Comparison of ENCODE assay signal across 25 cellular contexts in genomic region chr3:66738625-66739330, GRCh38.
DNase-seq lines count a peak whose midpoint lies in the region; ATAC-seq, FAIRE-seq and TF ChIP-seq lines count a peak whose summit lies in the region.
"Had no signal": no experiment of that assay in that cellular context is flagged by ENCODE, and none has a peak within 500 bp of the region (broad histone marks: within the 10 kb centered on the region; RNA-seq: fewer than 3 reads in every experiment).

No MANE protein-coding gene starts in this region.

- H2AFZ ChIP-seq in IMR-90 (replicated peaks; ENCODE audit: low read length, poor library complexity) = peak overlapping the region; percentile 71

- H3K27ac ChIP-seq in A549 (no peak overlapping the region; a peak in 1 of 6 replicates), IMR-90 (ENCODE audit: insufficient read depth, low read length) (peak overlapping the region; percentile 16; the same call in 1 of the 2 replicates), esophagus muscularis mucosa (replicated peaks in 1 of 4) (peak overlapping the region; percentile 6 to 70 (median 32))
- H3K27ac ChIP-seq: coronary artery, heart right ventricle, psoas muscle, RWPE1, thoracic aorta had no signal

- no peak for FAIRE-seq in A549 (lab: Jason Lieb, UNC)
- FAIRE-seq: keratinocyte, TTC549 had no signal

- peak overlapping the region; percentile 68 for H4K91ac ChIP-seq in IMR-90 (ENCODE audit: insufficient read depth, low read depth, low read length)

- no peaks in the 10 kb centered on the region for H3K9me3 ChIP-seq in A549
- H3K9me3 ChIP-seq in IMR-90 (ENCODE audit: control insufficient read depth, insufficient read depth, low read length) = no peaks in the 10 kb centered on the region
- no peaks in the 10 kb centered on the region for H3K9me3 ChIP-seq in esophagus muscularis mucosa
- H3K9me3 ChIP-seq: psoas muscle, thoracic aorta had no signal

- DNase-seq in A549 (ENCODE audit: low read depth in 1 of 2, low spot score in 1 of 2) (peak in 1 of 2 experiments; percentile 9), IMR-90 (peak; percentile 87), esophagus muscularis mucosa (ENCODE audit: extremely low spot score) (no peak), mesothelial cell of epicardium (ENCODE audit: low spot score in 2 of 2, unreplicated experiment in 2 of 2) (no peak), left colon (no peak)
- no peak for DNase-seq in activated naive CD4-positive, alpha-beta T cell treated with Interleukin-2 at 50 U/mL for 16 hours
- DNase-seq: activated CD4-positive, alpha-beta T cell treated with anti-CD3 and anti-CD28 coated beads, Interleukin-2, amount 10 ng/mL, durations not matched to agents 24 days and 14 days; activated CD8-positive, alpha-beta memory T cell treated with anti-CD3 and anti-CD28 coated beads, Interleukin-2, amount 50 U/mL, for 4 hours; activated gamma-delta T cell; anterior cingulate cortex; heart right ventricle; KBM-7; naive thymus-derived CD4-positive, alpha-beta T cell; NCI-H187 treated with DMSO at 0.1 percent for 48 hours; psoas muscle; stimulated activated CD4-positive, alpha-beta T cell treated with anti-CD3 and anti-CD28 coated beads, Interleukin-12 subunit alpha, Interleukin-12 subunit beta, amount 100 ng/mL, for 4 hours; SW 1271 had no signal

- H3K4me2 ChIP-seq in A549 (peak overlapping the region; percentile 16; the same call in 2 of the 3 replicates), IMR-90 (ENCODE audit: low read depth, low read length) (peak overlapping the region; percentile 14)

- dilution Hi-C loops in IMR-90 (cut with HindIII; ENCODE audit: low sequenced_read_pairs, unreplicated experiment) = no loop called here

- intact Hi-C loops in IMR-90 (cut with micrococcal nuclease) = loop anchor here (10.0 kb wide), 1 partner anchor 334 kb away; no protein-coding TSS in a partner anchor
- intact Hi-C loops in esophagus muscularis mucosa (cut with DNase I) = loop anchor here (10.0 kb wide), 1 partner anchor 234 kb away; the partner anchor contains the start of gene LRIG1
- intact Hi-C loops in left colon (cut with DNase I, micrococcal nuclease) = no loop called here

- H3K27me3 ChIP-seq in IMR-90 (ENCODE audit: control insufficient read depth, insufficient read depth, low read length) (no peaks in the 10 kb centered on the region), esophagus muscularis mucosa (no peaks in the 10 kb centered on the region)
- H3K27me3 ChIP-seq: heart right ventricle had no signal

- CTCF ChIA-PET in A549 (lab: Yijun Ruan, JAX) (no interaction called here), IMR-90 (lab: Yijun Ruan, JAX) (interaction anchor here (0.7 kb wide), 1 partner anchor 183 kb away, joined by 3 read pairs; no protein-coding TSS in a partner anchor)

- H3K23ac ChIP-seq in IMR-90 (ENCODE audit: low read depth, low read length) = peak overlapping the region; percentile 44; the same call in 1 of the 2 replicates

- H2AK9ac ChIP-seq in IMR-90 (replicated peaks; ENCODE audit: low read depth, low read length, poor library complexity) = peak overlapping the region; percentile 81

- peak overlapping the region; percentile 96 for H2BK120ac ChIP-seq in IMR-90 (ENCODE audit: low read depth, low read length)

- no TSS peak for BruUV-seq in IMR-90 (replicated peaks; lab: Mats Ljungman, UMichigan)

- H3K79me1 ChIP-seq in IMR-90 (ENCODE audit: low read depth in 1 of 2, low read length in 2 of 2) = no peaks in the 10 kb centered on the region

- peak overlapping the region; percentile 71 for H2AK5ac ChIP-seq in IMR-90 (ENCODE audit: low read depth, low read length)

- H2BK15ac ChIP-seq in IMR-90 (ENCODE audit: low read depth, low read length) = peak overlapping the region; percentile 69; the same call in 2 of the 3 replicates

- TF ChIP-seq POLR2A in A549 (IDR thresholded peaks at IDR 0.05; ENCODE audit: low read length) (no peak), IMR-90 (IDR thresholded peaks at IDR 0.05; ENCODE audit: low read depth, low read length) (no peak), esophagus muscularis mucosa (IDR thresholded peaks at IDR 0.05; ENCODE audit: low read depth) (no peak)

- H3K27ac Mint-ChIP-seq in mesothelial cell of epicardium = peak overlapping the region; percentile 17
- H3K27ac Mint-ChIP-seq: activated CD4-positive, alpha-beta T cell treated with anti-CD3 and anti-CD28 coated beads, Interleukin-2, amount 10 ng/mL, durations not matched to agents 24 days and 14 days; naive thymus-derived CD4-positive, alpha-beta T cell; stimulated activated memory B cell treated with anti-CD40 and anti-IgM and Interleukin-4, amounts not matched to agents 10 μg/mL and 1 μg/mL and 100 μg/mL, for 72 hours had no signal

- no peak for TF ChIP-seq RAD21 in A549 (conservative IDR thresholded peaks at IDR 0.05 in 1 of 2, IDR thresholded peaks at IDR 0.05 in 1 of 2)
- TF ChIP-seq RAD21 in IMR-90 (IDR thresholded peaks at IDR 0.05; ENCODE audit: low read length) = no peak

- TF ChIP-seq CTCF in A549 (IDR thresholded peaks at IDR 0.05) (no peak), IMR-90 (conservative IDR thresholded peaks at IDR 0.05; ENCODE audit: low read depth, low read length) (no peak), esophagus muscularis mucosa (IDR thresholded peaks at IDR 0.05) (no peak), mesothelial cell of epicardium (IDR thresholded peaks at IDR 0.05; ENCODE audit: unreplicated experiment) (no peak)

- H3K14ac ChIP-seq in IMR-90 (replicated peaks; ENCODE audit: low read depth, low read length) = peak overlapping the region; percentile 77

- peaks cover 7% of the 10 kb centered on the region for H3K9me1 ChIP-seq in IMR-90 (ENCODE audit: insufficient read depth, low read length)

- in situ Hi-C loops in IMR-90 (cut with MboI; ENCODE audit: low sequenced_read_pairs) = no loop called here

- no peaks in the 10 kb centered on the region for H3K36me3 Mint-ChIP-seq in mesothelial cell of epicardium
- H3K36me3 Mint-ChIP-seq: naive thymus-derived CD4-positive, alpha-beta T cell; stimulated activated memory B cell treated with anti-CD40 and anti-IgM and Interleukin-4, amounts not matched to agents 10 μg/mL and 1 μg/mL and 100 μg/mL, for 72 hours had no signal

- H4K20me1 ChIP-seq in IMR-90 (ENCODE audit: insufficient read depth, low read length) = no peaks in the 10 kb centered on the region

- no peak overlapping the region for H3K4me3 ChIP-seq in A549
- H3K4me3 ChIP-seq in IMR-90 (ENCODE audit: insufficient read depth, low read depth, low read length) = no peak overlapping the region
- no peak overlapping the region for H3K4me3 ChIP-seq in esophagus muscularis mucosa
- H3K4me3 ChIP-seq: coronary artery, heart right ventricle, psoas muscle, thoracic aorta had no signal

- ATAC-seq in A549 (no peak), IMR-90 (ENCODE audit: low read depth) (peak; percentile 87), HG03135 (IDR thresholded peaks at IDR 0.05; ENCODE audit: unreplicated experiment) (no peak), left colon (no peak), HG03097 (IDR thresholded peaks at IDR 0.05; ENCODE audit: low FRiP score, unreplicated experiment) (no peak)
- ATAC-seq: heart right ventricle; naive thymus-derived CD4-positive, alpha-beta T cell; stimulated activated memory B cell treated with anti-CD40 and anti-IgM and Interleukin-4, amounts not matched to agents 10 μg/mL and 1 μg/mL and 100 μg/mL, for 72 hours had no signal

- peaks cover 7% of the 10 kb centered on the region; the same call in 1 of the 3 replicates for H3K4me1 ChIP-seq in A549
- H3K4me1 ChIP-seq in IMR-90 (ENCODE audit: control insufficient read depth, insufficient read depth, low read length) = peaks cover 9% of the 10 kb centered on the region
- H3K4me1 ChIP-seq in esophagus muscularis mucosa = peaks cover 0 to 22% (median 16%) of the 10 kb centered on the region in 4 donors
- H3K4me1 ChIP-seq: heart right ventricle, psoas muscle had no signal

- H3K18ac ChIP-seq in IMR-90 (ENCODE audit: low read depth, low read length) = peak overlapping the region; percentile 55; the same call in 1 of the 2 replicates

- H2BK5ac ChIP-seq in IMR-90 (ENCODE audit: low read depth, low read length, poor library complexity, severe bottlenecking) = peak overlapping the region; percentile 68

- peaks cover 19% of the 10 kb centered on the region for H3K4me1 Mint-ChIP-seq in mesothelial cell of epicardium
- H3K4me1 Mint-ChIP-seq: activated CD4-positive, alpha-beta T cell treated with anti-CD3 and anti-CD28 coated beads, Interleukin-2, amount 10 ng/mL, durations not matched to agents 24 days and 14 days; naive thymus-derived CD4-positive, alpha-beta T cell; stimulated activated memory B cell treated with anti-CD40 and anti-IgM and Interleukin-4, amounts not matched to agents 10 μg/mL and 1 μg/mL and 100 μg/mL, for 72 hours had no signal

- peak overlapping the region; percentile 94 for H2BK20ac ChIP-seq in IMR-90 (ENCODE audit: low read depth, low read length)

- POLR2A ChIA-PET in A549 (lab: Yijun Ruan, JAX) (no interaction called here), IMR-90 (lab: Charles Lee; ENCODE audit: unreplicated experiment) (no interaction called here)

- peak overlapping the region; percentile 59; the same call in 1 of the 2 replicates for H4K5ac ChIP-seq in IMR-90 (ENCODE audit: low read depth, low read length)

- H3K9me3 Mint-ChIP-seq in mesothelial cell of epicardium = no peaks in the 10 kb centered on the region
- H3K9me3 Mint-ChIP-seq: activated CD4-positive, alpha-beta T cell treated with anti-CD3 and anti-CD28 coated beads, Interleukin-2, amount 10 ng/mL, durations not matched to agents 24 days and 14 days; stimulated activated memory B cell treated with anti-CD40 and anti-IgM and Interleukin-4, amounts not matched to agents 10 μg/mL and 1 μg/mL and 100 μg/mL, for 72 hours had no signal

- H3K9ac ChIP-seq in IMR-90 (ENCODE audit: low read depth, low read length) = no peak overlapping the region

- peaks cover under 1% of the 10 kb centered on the region for H3K27me3 Mint-ChIP-seq in mesothelial cell of epicardium (ENCODE audit: low read depth)
- H3K27me3 Mint-ChIP-seq: stimulated activated memory B cell treated with anti-CD40 and anti-IgM and Interleukin-4, amounts not matched to agents 10 μg/mL and 1 μg/mL and 100 μg/mL, for 72 hours had no signal

- TF ChIP-seq EP300 in A549 (IDR thresholded peaks at IDR 0.05) (no peak), esophagus muscularis mucosa (IDR thresholded peaks at IDR 0.05) (no peak)

- H3K4ac ChIP-seq in IMR-90 (ENCODE audit: low read depth, low read length) = peak overlapping the region; percentile 92

- no peak overlapping the region for H3K4me3 Mint-ChIP-seq in mesothelial cell of epicardium
- H3K4me3 Mint-ChIP-seq: activated CD4-positive, alpha-beta T cell treated with anti-CD3 and anti-CD28 coated beads, Interleukin-2, amount 10 ng/mL, durations not matched to agents 24 days and 14 days; naive thymus-derived CD4-positive, alpha-beta T cell; stimulated activated memory B cell treated with anti-CD40 and anti-IgM and Interleukin-4, amounts not matched to agents 10 μg/mL and 1 μg/mL and 100 μg/mL, for 72 hours had no signal

- H3K36me3 ChIP-seq in IMR-90 (ENCODE audit: control insufficient read depth, insufficient read depth, low read length) (no peaks in the 10 kb centered on the region), esophagus muscularis mucosa (no peaks in the 10 kb centered on the region)
- H3K36me3 ChIP-seq: heart right ventricle, thoracic aorta had no signal

- peak overlapping the region in 1 of 2 experiments; percentile 81; a peak in 2 of 4 replicates for H4K8ac ChIP-seq in IMR-90 (ENCODE audit: low read depth in 2 of 2, low read length in 2 of 2)

- peak overlapping the region; percentile 20; the same call in 1 of the 2 replicates for H3K56ac ChIP-seq in IMR-90 (ENCODE audit: extremely low read depth, insufficient read depth, low read length)

- WGBS in A549 (ENCODE audit: missing lambda C conversion rate) = 37% methylated on average over 7 of the region's 7 CpGs
- WGBS in IMR-90 (ENCODE audit: extremely low coverage in 2 of 2, insufficient read length in 1 of 2), 2 experiments = 0% methylated on average over 1 of the region's 7 CpGs; no CpG with 5 or more reads in 1 of the 2 experiments
- 65% methylated on average over 7 of the region's 7 CpGs for WGBS in esophagus muscularis mucosa

Comparison
In these comparisons a context has a peak if more than half of its experiments do, and no peak if none do; other contexts are left out.
1. H3K27ac ChIP-seq: peak in IMR-90 (single experiment) and esophagus muscularis mucosa (4 of 4); none in A549 (0 of 2).
2. intact Hi-C loops: an anchor here in IMR-90 (10.0 kb wide) and esophagus muscularis mucosa (10.0 kb wide); none called in left colon.